Comparison of ENCODE assay signal across 7 cellular contexts in the genomic region with DNA sequence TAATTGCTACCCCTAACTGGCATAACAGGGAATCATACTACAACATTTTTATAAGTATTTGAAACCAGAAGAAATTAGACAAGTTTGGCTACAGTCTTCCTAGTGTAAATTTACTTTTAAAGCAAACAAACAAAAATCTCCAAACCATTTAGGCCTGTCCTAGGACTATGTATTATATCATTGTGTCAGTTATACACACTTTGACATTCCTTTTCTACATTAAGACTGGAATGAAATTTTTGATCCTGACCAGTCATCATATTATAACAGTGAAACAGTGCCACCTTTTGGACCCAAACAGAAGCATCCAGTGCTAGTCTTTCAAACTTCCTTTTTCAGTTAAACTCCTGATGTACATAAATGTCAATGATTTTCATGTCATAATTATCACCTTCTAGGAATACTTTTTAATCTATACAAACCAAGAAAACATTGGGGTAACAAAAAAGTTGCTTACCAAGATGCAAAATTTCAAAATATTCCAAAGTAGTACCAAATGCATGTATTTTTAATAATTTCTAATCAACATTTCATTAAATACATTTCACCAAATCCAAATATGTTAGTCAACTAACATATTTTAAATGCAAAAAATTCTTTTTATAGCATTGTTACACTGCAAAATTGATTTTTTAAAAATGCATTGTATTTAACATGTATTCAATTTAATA.
DNase-seq lines count a peak whose midpoint lies in the region; ATAC-seq, FAIRE-seq and TF ChIP-seq lines count a peak whose summit lies in the region.

No MANE protein-coding gene starts in this region.

- no peaks in the 10 kb centered on the region for H3K27me3 Mint-ChIP-seq in H9 (ENCODE audit: low read depth)

- H3K14ac ChIP-seq in H9 (ENCODE audit: insufficient read depth, low read length): no peak overlapping the region

- H3K27ac ChIP-seq in H9 (ENCODE audit: insufficient read length, low read depth, low read length) (no peak overlapping the region), SU-DHL-6 (ENCODE audit: low read depth, low read length) (peak overlapping the region; percentile 8; the same call in 1 of the 2 replicates)

- H3K36me3 ChIP-seq in SU-DHL-6 (ENCODE audit: low read length): no peaks in the 10 kb centered on the region

- H4K8ac ChIP-seq in H9 (replicated peaks; ENCODE audit: insufficient read length, low read depth, low read length): no peak overlapping the region

- H3K4me1 Mint-ChIP-seq in H9: no peaks in the 10 kb centered on the region

- H4K91ac ChIP-seq in H9 (ENCODE audit: insufficient read length, low read depth, low read length): no peak overlapping the region

- no peak overlapping the region for H2BK15ac ChIP-seq in H9 (ENCODE audit: low read depth, low read length)

- H3K9ac ChIP-seq in H9 (ENCODE audit: extremely low read depth, insufficient read length, low read length): no peak overlapping the region
- no peak overlapping the region for H3K9ac ChIP-seq in SU-DHL-6 (ENCODE audit: low read length)

- H3K9me3 Mint-ChIP-seq in H9: no peaks in the 10 kb centered on the region

- H3K4ac ChIP-seq in H9 (ENCODE audit: low read depth, low read length): no peak overlapping the region

- no peak overlapping the region for H3K23ac ChIP-seq in H9 (ENCODE audit: insufficient read length, low read depth, low read length)

- no peak overlapping the region for H2AK5ac ChIP-seq in H9 (ENCODE audit: insufficient read length, low read length)

- H3K4me2 ChIP-seq in H9 (ENCODE audit: insufficient read depth, insufficient read length, low read length) (no peak overlapping the region), SU-DHL-6 (ENCODE audit: low read depth, low read length, poor library complexity, severe bottlenecking) (no peak overlapping the region)

- peak; percentile 14 for DNase-seq in GM04503 (ENCODE audit: low read depth)
- DNase-seq in H9: no peak
- peak; percentile 29 for DNase-seq in NCI-H128 (lab: John Stamatoyannopoulos, UW; ENCODE audit: unreplicated experiment)
- DNase-seq in frontal cortex (ENCODE audit: low spot score in 2 of 2): peak; percentile 18 to 49
- peak; percentile 72 for DNase-seq in renal cortical epithelial cell (ENCODE audit: low read depth)

- peak; percentile 89 for FAIRE-seq in frontal cortex (lab: Jason Lieb, UNC)

- H3K79me2 ChIP-seq in H9 (ENCODE audit: insufficient read depth, low read length): no peaks in the 10 kb centered on the region
- H3K79me2 ChIP-seq in SU-DHL-6 (ENCODE audit: insufficient read depth, low read length): no peaks in the 10 kb centered on the region

- H2BK5ac ChIP-seq in H9 (ENCODE audit: insufficient read length, low read length): no peak overlapping the region

- no peaks in the 10 kb centered on the region for H3F3A ChIP-seq in SU-DHL-6 (ENCODE audit: insufficient read depth)

- H3K4me3 Mint-ChIP-seq in H9: no peak overlapping the region

- no peaks in the 10 kb centered on the region for H3K23me2 ChIP-seq in H9 (ENCODE audit: insufficient read length, low read depth, low read length, poor library complexity, severe bottlenecking)

- H3K9me3 ChIP-seq in H9 (ENCODE audit: control insufficient read depth, low read depth, low read length) (no peaks in the 10 kb centered on the region), SU-DHL-6 (ENCODE audit: insufficient read depth, low read length) (no peaks in the 10 kb centered on the region)

- no peaks in the 10 kb centered on the region; a peak in 1 of 7 replicates for H3K36me3 Mint-ChIP-seq in H9 (ENCODE audit: insufficient read depth in 1 of 3, low read depth in 3 of 3)

- no peak overlapping the region for H3K27ac Mint-ChIP-seq in H9

- TF ChIP-seq CTCF in H9 (conservative IDR thresholded peaks at IDR 0.05) (peak; percentile 75), SU-DHL-6 (IDR thresholded peaks at IDR 0.05; ENCODE audit: insufficient read depth, low read length, poor library complexity, severe bottlenecking) (peak; percentile 59)

- H4K5ac ChIP-seq in H9 (ENCODE audit: insufficient read length, low read depth, low read length): no peak overlapping the region

- no peaks in the 10 kb centered on the region for H3K27me3 ChIP-seq in H9 (ENCODE audit: insufficient read depth, low read length)
- no peaks in the 10 kb centered on the region for H3K27me3 ChIP-seq in SU-DHL-6 (ENCODE audit: low read length)

- no peaks in the 10 kb centered on the region for H3K79me1 ChIP-seq in H9 (ENCODE audit: insufficient read depth, low read depth, low read length, poor library complexity, severe bottlenecking)

- H2BK20ac ChIP-seq in H9 (ENCODE audit: low read depth, low read length, poor library complexity, severe bottlenecking): no peak overlapping the region

- H2BK120ac ChIP-seq in H9 (ENCODE audit: low read depth, low read length, poor library complexity, severe bottlenecking): no peak overlapping the region

- no peaks in the 10 kb centered on the region for H3K4me1 ChIP-seq in H9 (ENCODE audit: insufficient read depth, low read length)

- H4K20me1 ChIP-seq in H9 (ENCODE audit: control insufficient read depth, insufficient read depth, insufficient read length) (no peaks in the 10 kb centered on the region), SU-DHL-6 (ENCODE audit: low read depth, low read length) (no peaks in the 10 kb centered on the region)

- no peak overlapping the region for H3K56ac ChIP-seq in H9 (ENCODE audit: insufficient read length, low read depth, low read length)

- H3K9me2 ChIP-seq in SU-DHL-6 (replicated peaks; ENCODE audit: insufficient read depth, low read length): no peaks in the 10 kb centered on the region

- ATAC-seq in HG03460 (IDR thresholded peaks at IDR 0.05; ENCODE audit: unreplicated experiment): no peak

- no peak overlapping the region for H3T11ph ChIP-seq in H9 (ENCODE audit: low read length)

- H2AFZ ChIP-seq in H9 (ENCODE audit: low read length): no peak overlapping the region
- no peak overlapping the region for H2AFZ ChIP-seq in SU-DHL-6 (ENCODE audit: low read depth, low read length, severe bottlenecking)

- no peak overlapping the region for H3K4me3 ChIP-seq in SU-DHL-6 (ENCODE audit: insufficient read depth, low read length, poor library complexity, severe bottlenecking)

- H2BK12ac ChIP-seq in H9 (ENCODE audit: insufficient read length, low read depth, low read length): no peak overlapping the region

- H3K18ac ChIP-seq in H9 (ENCODE audit: insufficient read length, low read depth, low read length): no peak overlapping the region
